In genomic region chr22:42010778-42011177, GRCh38 we compare ENCODE assay signal across 29 cellular contexts. TPM values are rescaled to one million over a fixed set of nuclear protein-coding genes. Genes with fewer than 3 reads are reported as not detected.
"Had no signal": no experiment of that assay in that cellular context is flagged by ENCODE, and none has a peak within 500 bp of the region (broad histone marks: within the 10 kb centered on the region; RNA-seq: fewer than 3 reads in every experiment).

No MANE protein-coding gene starts in this region.

- DNase-seq: colonic mucosa; cortex of kidney; dermis blood vessel endothelial cell; dorsolateral prefrontal cortex; effector CD4-positive, alpha-beta T cell; effector CD8-positive, alpha-beta T cell; effector memory CD4-positive, alpha-beta T cell; effector memory CD8-positive, alpha-beta T cell; endodermal cell; erythroblast; esophagus squamous epithelium; foreskin fibroblast; foreskin keratinocyte; foreskin melanocyte; gastrocnemius medialis; glutamatergic neuron; heart left ventricle; heart right ventricle had no signal

- H3K4me3 ChIP-seq: colonic mucosa, coronary artery, dorsolateral prefrontal cortex, esophagus muscularis mucosa, esophagus squamous epithelium, gastroesophageal sphincter, heart left ventricle, heart right ventricle had no signal

- H3K4me1 Mint-ChIP-seq: endodermal cell had no signal

- H3K27ac ChIP-seq: colonic mucosa, coronary artery, dorsolateral prefrontal cortex, epithelial cell of prostate, esophagus muscularis mucosa, esophagus squamous epithelium, foreskin keratinocyte, gastrocnemius medialis, gastroesophageal sphincter, heart left ventricle, heart right ventricle had no signal

- H3K27me3 ChIP-seq: colonic mucosa, dorsolateral prefrontal cortex, esophagus muscularis mucosa, esophagus squamous epithelium, gastroesophageal sphincter, heart left ventricle had no signal

- H3K4me3 Mint-ChIP-seq: dendritic cell treated with granulocyte-macrophage colony-stimulating factor and Interleukin-4, amounts not matched to agents 40 ng/mL and 50 ng/mL, for 4 days; effector memory CD8-positive, alpha-beta T cell; endodermal cell had no signal

- H3K36me3 ChIP-seq: colonic mucosa, esophagus muscularis mucosa, esophagus squamous epithelium, gastrocnemius medialis, gastroesophageal sphincter, heart left ventricle, heart right ventricle had no signal

- FAIRE-seq: colon, endometrium, endothelial cell of umbilical vein, frontal cortex had no signal

- ATAC-seq: effector memory CD8-positive, alpha-beta T cell; esophagus mucosa; foreskin keratinocyte; gastrocnemius medialis; gastroesophageal sphincter; heart left ventricle; heart right ventricle had no signal

- H3K4me1 ChIP-seq: colonic mucosa, esophagus muscularis mucosa, esophagus squamous epithelium, foreskin keratinocyte, gastrocnemius medialis, gastroesophageal sphincter, heart left ventricle, heart right ventricle had no signal

- H3K27ac Mint-ChIP-seq: dendritic cell treated with granulocyte-macrophage colony-stimulating factor and Interleukin-4, amounts not matched to agents 40 ng/mL and 50 ng/mL, for 4 days; effector memory CD8-positive, alpha-beta T cell; endodermal cell had no signal

RNA-seq across cellular contexts. Expression of gene WBP2NL, which starts 12.2 kb away (rescaled TPM):
- total RNA-seq: dermis microvascular lymphatic vessel endothelial cell, endodermal cell had no signal
